Comparison of ENCODE assay signal across 22 cellular contexts in the genomic region with DNA sequence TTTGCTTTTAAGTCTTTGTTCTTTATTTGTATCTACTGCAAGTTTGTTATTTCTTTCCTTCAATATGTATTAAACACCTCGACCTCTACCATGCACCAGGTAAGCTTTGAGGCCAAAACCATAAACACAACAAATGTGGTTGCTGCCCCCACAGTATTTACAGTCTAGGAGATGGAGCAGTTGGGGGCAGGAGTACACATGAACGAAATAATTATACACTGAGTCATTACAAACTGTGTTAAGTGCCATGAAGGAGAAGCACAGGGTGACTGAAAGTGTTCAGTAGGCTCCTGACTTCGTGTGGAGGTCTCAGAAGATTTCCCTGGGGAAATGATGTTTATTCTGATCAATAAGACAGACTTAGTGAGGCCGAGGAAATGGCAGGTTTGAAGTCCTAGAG. TPM values are rescaled to one million over a fixed set of nuclear protein-coding genes. Genes with fewer than 3 reads are reported as not detected.
DNase-seq lines count a peak whose midpoint lies in the region; ATAC-seq, FAIRE-seq and TF ChIP-seq lines count a peak whose summit lies in the region.
"Had no signal": no experiment of that assay in that cellular context is flagged by ENCODE, and none has a peak within 500 bp of the region (broad histone marks: within the 10 kb centered on the region; RNA-seq: fewer than 3 reads in every experiment).

No MANE protein-coding gene starts in this region.

- no peak overlapping the region for H3K27ac Mint-ChIP-seq in activated naive CD4-positive, alpha-beta T cell treated with anti-CD3 and anti-CD28 coated beads for 36 hours
- no peak overlapping the region for H3K27ac Mint-ChIP-seq in stimulated activated naive CD8-positive, alpha-beta T cell treated with anti-CD3 and anti-CD28 coated beads, Interleukin-15, amount 100 ng/mL, for 72 hours
- H3K27ac Mint-ChIP-seq: CD4-positive, CD25-positive, alpha-beta regulatory T cell had no signal

- no peaks in the 10 kb centered on the region for H3K9me3 Mint-ChIP-seq in activated naive CD4-positive, alpha-beta T cell treated with anti-CD3 and anti-CD28 coated beads for 36 hours
- no peaks in the 10 kb centered on the region for H3K9me3 Mint-ChIP-seq in stimulated activated naive CD8-positive, alpha-beta T cell treated with anti-CD3 and anti-CD28 coated beads, Interleukin-15, amount 100 ng/mL, for 72 hours

- H3K4me3 ChIP-seq in fibroblast of mammary gland (ENCODE audit: control insufficient read depth, low read depth, low read length) = no peak overlapping the region
- H3K4me3 ChIP-seq: A549 had no signal

- no peak for FAIRE-seq in urothelium cell line (lab: Jason Lieb, UNC)
- FAIRE-seq: GM12892 had no signal

- CTCF ChIA-PET in activated naive CD4-positive, alpha-beta T cell treated with anti-CD3 and anti-CD28 coated beads for 36 hours (lab: Charles Lee) = no interaction called here

- intact Hi-C loops in activated naive CD4-positive, alpha-beta T cell treated with anti-CD3 and anti-CD28 coated beads for 36 hours (cut with micrococcal nuclease) = no loop called here

- H3K27ac ChIP-seq in caudate nucleus (ENCODE audit: low read depth, low read length) = no peak overlapping the region
- H3K27ac ChIP-seq: A549 had no signal

- no peak overlapping the region for H3K4me3 Mint-ChIP-seq in activated naive CD4-positive, alpha-beta T cell treated with anti-CD3 and anti-CD28 coated beads for 36 hours
- no peak overlapping the region for H3K4me3 Mint-ChIP-seq in stimulated activated naive CD8-positive, alpha-beta T cell treated with anti-CD3 and anti-CD28 coated beads, Interleukin-15, amount 100 ng/mL, for 72 hours
- H3K4me3 Mint-ChIP-seq: CD4-positive, CD25-positive, alpha-beta regulatory T cell had no signal

- no peaks in the 10 kb centered on the region for H3K27me3 Mint-ChIP-seq in activated naive CD4-positive, alpha-beta T cell treated with anti-CD3 and anti-CD28 coated beads for 36 hours (ENCODE audit: low read depth)
- no peaks in the 10 kb centered on the region for H3K27me3 Mint-ChIP-seq in stimulated activated naive CD8-positive, alpha-beta T cell treated with anti-CD3 and anti-CD28 coated beads, Interleukin-15, amount 100 ng/mL, for 72 hours
- H3K27me3 Mint-ChIP-seq: CD4-positive, CD25-positive, alpha-beta regulatory T cell had no signal

- peaks cover 1% of the 10 kb centered on the region for H3K36me3 Mint-ChIP-seq in activated naive CD4-positive, alpha-beta T cell treated with anti-CD3 and anti-CD28 coated beads for 36 hours (ENCODE audit: low read depth)

- DNase-seq in ELR (ENCODE audit: low read depth) = peak; percentile 29
- DNase-seq in M059J (ENCODE audit: low read depth) = peak; percentile 74
- DNase-seq in fibroblast of mammary gland (ENCODE audit: low read depth) = peak; percentile 8
- DNase-seq in urothelium cell line (ENCODE audit: low spot score) = peak; percentile 8
- DNase-seq in activated naive CD4-positive, alpha-beta T cell treated with anti-CD3 and anti-CD28 coated beads for 36 hours = no peak
- no peak for DNase-seq in stimulated activated naive CD8-positive, alpha-beta T cell treated with anti-CD3 and anti-CD28 coated beads, Interleukin-15, amount 100 ng/mL, for 72 hours
- no peak for DNase-seq in caudate nucleus (lab: John Stamatoyannopoulos, UW)
- DNase-seq: CD4-positive, CD25-positive, alpha-beta regulatory T cell; GOT3; Kasumi-1; MM.1S; NCI-H1048; NCI-H1417 treated with DMSO at 0.1 percent for 48 hours; NCI-H187 treated with DMSO at 0.1 percent for 48 hours; NCI-H2107; NCI-H226; NCI-H510A treated with DMSO at 0.1 percent for 48 hours; NCI-H774; NK-92 treated with Interleukin-12 subunit alpha and Interleukin-12 subunit beta, amount 100 ng/mL, for 24 hours had no signal

- no peak for ATAC-seq in stimulated activated naive CD8-positive, alpha-beta T cell treated with anti-CD3 and anti-CD28 coated beads, Interleukin-15, amount 100 ng/mL, for 72 hours
- ATAC-seq: A549, Right ventricle myocardium inferior had no signal

- no peak for TF ChIP-seq CTCF in fibroblast of mammary gland (conservative IDR thresholded peaks at IDR 0.05; ENCODE audit: control insufficient read depth, insufficient read depth, low read depth, low read length)

- H3K4me1 Mint-ChIP-seq in activated naive CD4-positive, alpha-beta T cell treated with anti-CD3 and anti-CD28 coated beads for 36 hours (ENCODE audit: low read depth) = peaks cover 10% of the 10 kb centered on the region
- peaks cover 19% of the 10 kb centered on the region for H3K4me1 Mint-ChIP-seq in stimulated activated naive CD8-positive, alpha-beta T cell treated with anti-CD3 and anti-CD28 coated beads, Interleukin-15, amount 100 ng/mL, for 72 hours

RNA-seq across cellular contexts. Expression of a gene that starts 30.3 kb away (rescaled TPM):
- 34.3 and 46.8 TPM in 2 replicates for total RNA-seq in M059J (2014; rRNA removed; shearing (Covaris generic))
- total RNA-seq in activated naive CD4-positive, alpha-beta T cell treated with anti-CD3 and anti-CD28 coated beads for 36 hours = 1 to 10 TPM; 2.9 to 3.2 TPM

RNA-seq across cellular contexts. Expression of a gene that starts 38.8 kb away (rescaled TPM):
- 901 and 956 TPM in 2 replicates for total RNA-seq in M059J (2014; rRNA removed; shearing (Covaris generic))
- 100 to 1,000 TPM; 846 to 855 TPM for total RNA-seq in activated naive CD4-positive, alpha-beta T cell treated with anti-CD3 and anti-CD28 coated beads for 36 hours

Comparison
In these comparisons a context has a peak if more than half of its experiments do, and no peak if none do; other contexts are left out.
1. DNase-seq: peak in ELR (single experiment), M059J (single experiment), fibroblast of mammary gland (single experiment) and urothelium cell line (single experiment); none in activated naive CD4-positive, alpha-beta T cell treated with anti-CD3 and anti-CD28 coated beads for 36 hours (single experiment), stimulated activated naive CD8-positive, alpha-beta T cell treated with anti-CD3 and anti-CD28 coated beads, Interleukin-15, amount 100 ng/mL, for 72 hours (0 of 2) and caudate nucleus (0 of 61).